In the genomic region with DNA sequence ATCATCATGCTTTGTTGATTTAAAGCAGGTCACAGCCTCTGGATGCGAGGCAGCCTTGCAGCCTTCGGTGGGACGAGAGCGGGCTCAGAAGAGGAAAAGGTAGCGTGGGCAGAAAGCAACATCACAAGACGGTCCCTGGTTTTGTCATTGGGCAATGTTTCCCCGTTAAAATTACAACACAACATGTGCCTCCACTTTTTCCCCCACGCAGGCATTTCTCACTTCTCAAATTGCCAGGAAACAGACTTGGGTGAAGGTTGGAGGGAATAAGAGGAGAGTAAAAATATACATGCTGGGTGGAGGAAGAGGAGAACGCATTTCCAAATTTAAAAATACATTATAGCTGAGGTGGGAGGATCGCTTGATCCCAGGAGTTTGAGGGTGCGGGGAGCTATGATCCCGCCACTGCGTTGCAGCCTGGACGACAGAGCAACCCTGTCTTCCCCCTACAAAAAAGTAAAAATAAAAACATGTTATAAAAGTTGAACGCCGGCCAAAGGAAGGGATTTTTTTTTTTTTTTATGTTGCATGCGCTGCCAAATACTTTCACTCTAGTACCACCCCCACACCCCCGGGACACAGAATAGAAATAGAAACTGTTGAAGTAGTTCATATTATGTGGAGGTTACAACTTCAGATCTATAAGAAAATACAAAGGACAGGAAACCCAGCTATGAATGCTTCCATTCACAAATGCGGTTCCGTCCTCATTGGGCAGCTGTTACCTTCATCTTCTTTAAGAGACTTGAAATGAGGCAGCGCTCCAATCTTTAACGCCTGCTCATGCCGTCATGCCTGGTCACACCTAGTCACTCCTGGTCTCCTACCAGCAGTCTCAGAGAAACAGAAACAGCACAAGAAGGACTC, we compare ENCODE assay signal across 9 cellular contexts. TPM values are rescaled to one million over a fixed set of nuclear protein-coding genes. Genes with fewer than 3 reads are reported as not detected.
DNase-seq lines count a peak whose midpoint lies in the region; ATAC-seq and TF ChIP-seq lines count a peak whose summit lies in the region.
"Had no signal": no experiment of that assay in that cellular context is flagged by ENCODE, and none has a peak within 500 bp of the region (broad histone marks: within the 10 kb centered on the region; RNA-seq: fewer than 3 reads in every experiment).

No MANE protein-coding gene starts in this region.

- TF ChIP-seq CTCF in ascending aorta (IDR thresholded peaks at IDR 0.05) (no peak), lung (IDR thresholded peaks at IDR 0.05; ENCODE audit: control extremely low read depth, extremely low read depth) (no peak), thoracic aorta (IDR thresholded peaks at IDR 0.05) (no peak)

- H3K79me2 ChIP-seq in ACC112 (ENCODE audit: control insufficient read depth, insufficient read depth, low read length, unreplicated experiment), result peaks cover 9% of the 10 kb centered on the region

- H3K4me1 ChIP-seq in ACC112 (ENCODE audit: control insufficient read depth, insufficient read depth, low read length, unreplicated experiment) (peaks cover 39% of the 10 kb centered on the region), ascending aorta (peaks cover 0 to 22% of the 10 kb centered on the region in 2 donors), lung (ENCODE audit: control insufficient read depth in 2 of 2, insufficient read depth in 2 of 2, low read length in 2 of 2) (peaks cover 8 to 12% of the 10 kb centered on the region in 2 donors), thoracic aorta (ENCODE audit: control insufficient read depth in 1 of 2, low read depth in 2 of 2) (peaks cover 11 to 61% of the 10 kb centered on the region in 2 donors)

- ATAC-seq in HG02678 (IDR thresholded peaks at IDR 0.05; ENCODE audit: unreplicated experiment), result peak; percentile 56
- peak; percentile 19 for ATAC-seq in lung (ENCODE audit: insufficient read depth, low FRiP score)
- ATAC-seq in thoracic aorta (ENCODE audit: insufficient number of reproducible peaks, low FRiP score, low read depth), result peak; percentile 61

- no peaks in the 10 kb centered on the region for H3K9me3 ChIP-seq in ascending aorta
- no peaks in the 10 kb centered on the region for H3K9me3 ChIP-seq in lung (ENCODE audit: control insufficient read depth in 2 of 2, insufficient read depth in 1 of 2, low read length in 1 of 2)
- H3K9me3 ChIP-seq in thoracic aorta, result no peaks in the 10 kb centered on the region

- intact Hi-C loops in ascending aorta (cut with DNase I), result loop anchor here (2.0 kb wide), 1 partner anchor 13 kb away; a partner anchor contains a TSS

- DNase-seq in ascending aorta (ENCODE audit: low spot score in 2 of 2) (peak; percentile 39 to 79), lung (ENCODE audit: low spot score) (no peak), thoracic aorta (ENCODE audit: low spot score) (no peak), NCI-H2081 treated with DMSO at 0.1 percent for 48 hours (lab: John Stamatoyannopoulos, UW) (no peak), NCI-H1092 treated with DMSO at 0.1 percent for 48 hours (lab: John Stamatoyannopoulos, UW) (no peak)
- DNase-seq in effector CD4-positive, alpha-beta T cell, result no peak

- peak overlapping the region; percentile 85 for H3K27ac ChIP-seq in ACC112 (ENCODE audit: low read depth, low read length)
- H3K27ac ChIP-seq in ascending aorta, result peak overlapping the region; percentile 73 to 83
- H3K27ac ChIP-seq in lung (ENCODE audit: low read depth in 1 of 2, low read length in 1 of 2), result peak overlapping the region; percentile 30 to 90
- H3K27ac ChIP-seq in thoracic aorta, result peak overlapping the region; percentile 74 to 80
- H3K27ac ChIP-seq: VCaP had no signal

- H3K27me3 ChIP-seq in ACC112 (ENCODE audit: insufficient read depth, low read length), result no peaks in the 10 kb centered on the region
- H3K27me3 ChIP-seq in ascending aorta, result no peaks in the 10 kb centered on the region
- H3K27me3 ChIP-seq in lung (ENCODE audit: control insufficient read depth, insufficient read depth), result no peaks in the 10 kb centered on the region
- no peaks in the 10 kb centered on the region for H3K27me3 ChIP-seq in thoracic aorta (replicated peaks; ENCODE audit: insufficient read depth)

- peak overlapping the region; percentile 49 for H3K4me3 ChIP-seq in ACC112 (ENCODE audit: low read depth, low read length)
- peak overlapping the region; percentile 38 to 50 for H3K4me3 ChIP-seq in ascending aorta
- no peak overlapping the region for H3K4me3 ChIP-seq in lung
- H3K4me3 ChIP-seq in thoracic aorta, result peak overlapping the region; percentile 57

- H3K36me3 ChIP-seq in ACC112 (ENCODE audit: insufficient read depth, low read length), result peaks cover 27% of the 10 kb centered on the region
- peaks cover 8 to 17% of the 10 kb centered on the region in 2 donors for H3K36me3 ChIP-seq in ascending aorta
- peaks cover 17 to 27% of the 10 kb centered on the region in 2 donors for H3K36me3 ChIP-seq in lung (ENCODE audit: control insufficient read depth in 2 of 2, insufficient read depth in 2 of 2, low read length in 2 of 2)
- H3K36me3 ChIP-seq in thoracic aorta, result peaks cover 19% of the 10 kb centered on the region

- peak overlapping the region; percentile 10 for H2AFZ ChIP-seq in ACC112 (ENCODE audit: low read length, unreplicated experiment)

- WGBS in lung, 2 donors, result 12 to 25% methylated on average over 23 of the region's 23 CpGs

RNA-seq across cellular contexts. Expression of a gene that starts 13.8 kb away (rescaled TPM):
- 2.7 TPM for total RNA-seq in ascending aorta
- 10 to 100 TPM; 33.6 to 55.6 TPM for total RNA-seq in lung
- 100 to 1,000 TPM in 1 of 2 donors, 10 to 100 TPM in 1; 64.3 to 143 TPM for polyA plus RNA-seq in lung
- total RNA-seq in thoracic aorta, result 10 to 100 TPM; 14.6 to 16.9 TPM

RNA-seq across cellular contexts. Expression of a gene that starts 48.9 kb away (rescaled TPM):
- total RNA-seq in ascending aorta, result 2.2 TPM
- total RNA-seq in lung, result 10 to 100 TPM; 14.5 to 39.5 TPM
- polyA plus RNA-seq in lung, result 10 to 100 TPM; 11.0 to 26.4 TPM
- total RNA-seq in thoracic aorta, result 10 to 100 TPM; 17.3 to 24.5 TPM

RNA-seq across cellular contexts. Expression of a gene that starts 49.0 kb away (rescaled TPM):
- total RNA-seq in ascending aorta (not detected), lung (10 to 100 TPM; 10.7 to 15.4 TPM), thoracic aorta (under 1 TPM in 1 of 2 donors, not detected in 1; 0.27 TPM)
- 1 to 10 TPM; 2.0 to 2.2 TPM for polyA plus RNA-seq in lung

Comparison
In these comparisons a context has a peak if more than half of its experiments do, and no peak if none do; other contexts are left out.
1. DNase-seq: peak in ascending aorta (2 of 2); none in lung (single experiment), thoracic aorta (single experiment), effector CD4-positive, alpha-beta T cell (single experiment), NCI-H2081 treated with DMSO at 0.1 percent for 48 hours (single experiment) and NCI-H1092 treated with DMSO at 0.1 percent for 48 hours (single experiment).
2. RNA of a gene that starts 49.0 kb away (total RNA-seq): 10.7 to 15.4 TPM in lung; 0.27 TPM in thoracic aorta and not detected in ascending aorta (single experiment); every median in the first group is over 4 times any median in the second.
3. Peak in every context shown above with its lines, with median percentiles within 50 percentile points of each other: H3K27ac ChIP-seq and ATAC-seq.